In genomic region chr17:71905632-71906031, GRCh38 we compare ENCODE assay signal across 1 cellular context.
TF ChIP-seq lines count a peak whose summit lies in the region.

No MANE protein-coding gene starts in this region.

TF ChIP-seq in HCT116, 20 proteins besides CTCF, POLR2A, EP300 and RAD21 (continued from another document):
- TF ChIP-seq ZBTB33 (IDR thresholded peaks at IDR 0.05; ENCODE audit: extremely low read depth, insufficient replicate concordance, low read length) (no peak), CEBPB (IDR thresholded peaks at IDR 0.05; ENCODE audit: low read depth) (no peak), SP1 (IDR thresholded peaks at IDR 0.05; ENCODE audit: low read depth) (no peak), POLR2AphosphoS5 (IDR thresholded peaks at IDR 0.05; ENCODE audit: low read depth, low read length) (no peak), REST (IDR thresholded peaks at IDR 0.05; ENCODE audit: low read depth) (no peak), SIN3A (IDR thresholded peaks at IDR 0.05; ENCODE audit: low read depth) (no peak), MAX (IDR thresholded peaks at IDR 0.05) (no peak)
